ENCODE assay signal across 1 cellular context in genomic region chr16:28532940-28533647, GRCh38.
TF ChIP-seq lines count a peak whose summit lies in the region.

No MANE protein-coding gene starts in this region.

TF ChIP-seq in SK-N-SH, 30 proteins besides CTCF, POLR2A, EP300 and RAD21:
- no peak for TF ChIP-seq IRF3 (IDR thresholded peaks at IDR 0.05; ENCODE audit: low read depth, low read length)
- TF ChIP-seq TCF12 (IDR thresholded peaks at IDR 0.05): no peak
- TF ChIP-seq MAX (IDR thresholded peaks at IDR 0.05; ENCODE audit: low read depth): no peak
- no peak for TF ChIP-seq TAF1 (IDR thresholded peaks at IDR 0.05; ENCODE audit: borderline replicate concordance, low read depth, low read length)
- TF ChIP-seq SMC3 (IDR thresholded peaks at IDR 0.05; ENCODE audit: low read depth, low read length): no peak
- TF ChIP-seq EZH2phosphoT487 (IDR thresholded peaks at IDR 0.05; ENCODE audit: borderline replicate concordance, low read depth): no peak
- no peak for TF ChIP-seq YY1 (IDR thresholded peaks at IDR 0.05; ENCODE audit: low read depth)
- TF ChIP-seq FOXJ3 (CRISPR knock-in tag; IDR thresholded peaks at IDR 0.05): no peak
- no peak for TF ChIP-seq NRF1 (IDR thresholded peaks at IDR 0.05; ENCODE audit: low read depth, low read length)
- no peak for TF ChIP-seq PBX3 (IDR thresholded peaks at IDR 0.05)
- TF ChIP-seq FOSL2 (IDR thresholded peaks at IDR 0.05; ENCODE audit: borderline replicate concordance, low read depth): no peak
- no peak for TF ChIP-seq USF2 (IDR thresholded peaks at IDR 0.05; ENCODE audit: borderline replicate concordance, low read depth, low read length)
- no peak for TF ChIP-seq TEAD4 (IDR thresholded peaks at IDR 0.05; ENCODE audit: borderline replicate concordance, insufficient read depth)
- no peak for TF ChIP-seq CHD2 (IDR thresholded peaks at IDR 0.05; ENCODE audit: low read length, partially characterized antibody)
- TF ChIP-seq RXRA (IDR thresholded peaks at IDR 0.05; ENCODE audit: borderline replicate concordance, low read depth): no peak
- TF ChIP-seq ZBTB33 (IDR thresholded peaks at IDR 0.05; ENCODE audit: borderline replicate concordance, low read depth): no peak
- no peak for TF ChIP-seq GATA2 (CRISPR knock-in tag; IDR thresholded peaks at IDR 0.05)
- no peak for TF ChIP-seq GABPA (IDR thresholded peaks at IDR 0.05; ENCODE audit: low read depth)
